1 cellular context compared by ENCODE assay signal in the genomic region with DNA sequence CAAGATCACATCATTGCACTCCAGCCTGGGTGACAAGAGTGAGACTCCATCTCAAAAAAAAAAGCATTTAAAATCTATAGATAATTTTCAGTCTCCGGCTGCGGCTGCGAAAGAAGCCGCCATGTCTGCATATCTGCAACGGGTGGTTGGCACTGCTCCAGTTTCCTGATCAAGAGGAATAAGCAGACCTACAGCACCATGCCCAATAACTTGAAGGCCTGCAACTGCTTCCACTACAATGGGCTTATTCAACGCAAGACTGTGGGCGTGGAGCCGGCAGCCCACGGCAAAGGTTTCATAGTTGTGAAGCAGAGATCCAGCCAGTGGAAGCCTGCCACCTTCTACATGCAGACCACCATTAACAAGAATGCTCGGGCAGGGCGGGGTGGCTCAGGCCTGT.
TF ChIP-seq lines count a peak whose summit lies in the region.

No MANE protein-coding gene starts in this region.

TF ChIP-seq in HepG2, 621 proteins besides CTCF, POLR2A, EP300 and RAD21 (continued from another document):
- TF ChIP-seq ZBTB49 (CRISPR knock-in tag; IDR thresholded peaks at IDR 0.05; ENCODE audit: borderline replicate concordance) (no peak), PPARG (CRISPR knock-in tag; conservative IDR thresholded peaks at IDR 0.05) (no peak), HNRNPH1 (optimal IDR thresholded peaks at IDR 0.05; ENCODE audit: low read depth, low read length) (no peak), HMGA1 (CRISPR knock-in tag; conservative IDR thresholded peaks at IDR 0.05) (no peak), ZNF619 (CRISPR knock-in tag; IDR thresholded peaks at IDR 0.05) (no peak), ZNF431 (CRISPR knock-in tag; IDR thresholded peaks at IDR 0.05; ENCODE audit: borderline replicate concordance, low read depth) (no peak), RXRA (CRISPR knock-in tag; IDR thresholded peaks at IDR 0.05) (no peak), ATAD3A (CRISPR knock-in tag; IDR thresholded peaks at IDR 0.05) (no peak), ZNF878 (CRISPR knock-in tag; IDR thresholded peaks at IDR 0.05) (no peak), NCOA2 (CRISPR knock-in tag; IDR thresholded peaks at IDR 0.05) (no peak), FOXM1 (CRISPR knock-in tag; IDR thresholded peaks at IDR 0.05) (no peak)
- TF ChIP-seq, protein P1, sequence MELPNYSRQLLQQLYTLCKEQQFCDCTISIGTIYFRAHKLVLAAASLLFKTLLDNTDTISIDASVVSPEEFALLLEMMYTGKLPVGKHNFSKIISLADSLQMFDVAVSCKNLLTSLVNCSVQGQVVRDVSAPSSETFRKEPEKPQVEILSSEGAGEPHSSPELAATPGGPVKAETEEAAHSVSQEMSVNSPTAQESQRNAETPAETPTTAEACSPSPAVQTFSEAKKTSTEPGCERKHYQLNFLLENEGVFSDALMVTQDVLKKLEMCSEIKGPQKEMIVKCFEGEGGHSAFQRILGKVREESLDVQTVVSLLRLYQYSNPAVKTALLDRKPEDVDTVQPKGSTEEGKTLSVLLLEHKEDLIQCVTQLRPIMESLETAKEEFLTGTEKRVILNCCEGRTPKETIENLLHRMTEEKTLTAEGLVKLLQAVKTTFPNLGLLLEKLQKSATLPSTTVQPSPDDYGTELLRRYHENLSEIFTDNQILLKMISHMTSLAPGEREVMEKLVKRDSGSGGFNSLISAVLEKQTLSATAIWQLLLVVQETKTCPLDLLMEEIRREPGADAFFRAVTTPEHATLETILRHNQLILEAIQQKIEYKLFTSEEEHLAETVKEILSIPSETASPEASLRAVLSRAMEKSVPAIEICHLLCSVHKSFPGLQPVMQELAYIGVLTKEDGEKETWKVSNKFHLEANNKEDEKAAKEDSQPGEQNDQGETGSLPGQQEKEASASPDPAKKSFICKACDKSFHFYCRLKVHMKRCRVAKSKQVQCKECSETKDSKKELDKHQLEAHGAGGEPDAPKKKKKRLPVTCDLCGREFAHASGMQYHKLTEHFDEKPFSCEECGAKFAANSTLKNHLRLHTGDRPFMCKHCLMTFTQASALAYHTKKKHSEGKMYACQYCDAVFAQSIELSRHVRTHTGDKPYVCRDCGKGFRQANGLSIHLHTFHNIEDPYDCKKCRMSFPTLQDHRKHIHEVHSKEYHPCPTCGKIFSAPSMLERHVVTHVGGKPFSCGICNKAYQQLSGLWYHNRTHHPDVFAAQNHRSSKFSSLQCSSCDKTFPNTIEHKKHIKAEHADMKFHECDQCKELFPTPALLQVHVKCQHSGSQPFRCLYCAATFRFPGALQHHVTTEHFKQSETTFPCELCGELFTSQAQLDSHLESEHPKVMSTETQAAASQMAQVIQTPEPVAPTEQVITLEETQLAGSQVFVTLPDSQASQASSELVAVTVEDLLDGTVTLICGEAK (IDR thresholded peaks at IDR 0.05) = no peak
- TF ChIP-seq, protein P1 (CRISPR knock-in tag; IDR thresholded peaks at IDR 0.05) = no peak
- TF ChIP-seq, protein P2, sequence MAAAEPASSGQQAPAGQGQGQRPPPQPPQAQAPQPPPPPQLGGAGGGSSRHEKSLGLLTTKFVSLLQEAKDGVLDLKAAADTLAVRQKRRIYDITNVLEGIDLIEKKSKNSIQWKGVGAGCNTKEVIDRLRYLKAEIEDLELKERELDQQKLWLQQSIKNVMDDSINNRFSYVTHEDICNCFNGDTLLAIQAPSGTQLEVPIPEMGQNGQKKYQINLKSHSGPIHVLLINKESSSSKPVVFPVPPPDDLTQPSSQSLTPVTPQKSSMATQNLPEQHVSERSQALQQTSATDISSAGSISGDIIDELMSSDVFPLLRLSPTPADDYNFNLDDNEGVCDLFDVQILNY (CRISPR knock-in tag; conservative IDR thresholded peaks at IDR 0.05) = no peak
